Comparison of ENCODE assay signal across 9 cellular contexts in the genomic region with DNA sequence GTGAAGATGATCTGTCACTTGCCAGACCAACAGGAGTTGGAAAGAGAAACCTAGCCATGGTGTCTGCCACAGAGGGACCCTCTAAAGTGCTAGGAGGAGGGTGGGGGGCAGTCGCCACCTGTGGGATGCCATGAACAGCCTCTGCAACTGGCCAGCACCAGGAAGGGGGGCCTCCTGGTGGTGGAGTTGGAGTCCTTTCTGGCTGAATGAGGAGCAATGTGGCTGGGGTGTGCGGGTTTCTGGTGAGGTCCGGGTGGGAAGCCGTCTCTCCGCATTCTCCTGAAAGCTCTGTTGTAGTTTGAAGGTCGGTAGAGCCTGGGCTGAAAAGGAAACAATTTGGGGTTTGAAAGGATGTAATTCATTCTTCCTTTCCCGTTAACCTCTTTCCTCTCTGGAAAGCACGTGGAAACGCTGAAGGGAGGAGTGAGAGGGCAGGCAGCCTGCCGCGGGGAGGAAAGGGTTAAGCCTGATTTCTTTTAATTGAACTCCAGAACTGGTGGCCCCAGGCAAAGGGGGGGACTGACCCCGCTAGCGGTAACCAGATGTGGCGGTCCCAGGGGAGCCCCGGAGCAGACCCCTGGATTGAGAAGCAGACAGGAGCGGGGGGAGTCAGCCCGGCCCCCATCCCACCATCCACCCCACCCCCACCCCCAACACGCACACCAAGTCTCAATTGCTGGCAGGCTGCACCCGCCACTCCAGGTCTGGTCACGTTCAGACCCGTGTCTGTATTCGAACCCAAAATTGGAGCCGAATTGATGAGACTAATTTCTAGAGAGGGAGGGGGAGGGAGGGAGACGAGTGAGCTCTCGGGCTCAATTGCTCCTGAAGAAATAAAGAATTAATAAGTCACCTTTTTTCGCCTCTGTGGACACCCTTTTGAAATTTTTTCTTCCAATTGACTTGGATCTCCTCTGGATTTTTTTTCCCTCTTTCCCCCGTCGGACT. TPM values are rescaled to one million over a fixed set of nuclear protein-coding genes. Genes with fewer than 3 reads are reported as not detected.
DNase-seq lines count a peak whose midpoint lies in the region; ATAC-seq and TF ChIP-seq lines count a peak whose summit lies in the region.
"Had no signal": no experiment of that assay in that cellular context is flagged by ENCODE, and none has a peak within 500 bp of the region (broad histone marks: within the 10 kb centered on the region; RNA-seq: fewer than 3 reads in every experiment).

No MANE protein-coding gene starts in this region.

- H3K4me3 ChIP-seq in iPS-18c (ENCODE audit: insufficient read depth, low read depth, low read length) (peak overlapping the region; percentile 15; the same call in 1 of the 2 replicates), stomach (peak overlapping the region; percentile 56 to 66 (median 60))

- H3K27me3 ChIP-seq in stomach: peaks cover 7 to 100% (median 80%) of the 10 kb centered on the region in 3 donors

- no peak for TF ChIP-seq POLR2A in stomach (IDR thresholded peaks at IDR 0.05)

- H3K27me3 Mint-ChIP-seq in T-helper 1 cell treated with Interleukin-12 subunit alpha and Interleukin-12 subunit beta and Interleukin-4 antibody, amounts not matched to agents 30 μg/mL and 1 μg/mL, for 36 hours (ENCODE audit: low read depth): peaks cover 52% of the 10 kb centered on the region
- H3K27me3 Mint-ChIP-seq in activated T-helper 17 cell treated with anti-CD3 and anti-CD28 coated beads, Interleukin-2, amount 50 U/mL, for 72 hours: peaks cover 8% of the 10 kb centered on the region

- ATAC-seq in activated T-helper 17 cell treated with anti-CD3 and anti-CD28 coated beads, Interleukin-2, amount 50 U/mL, for 72 hours (replicated peaks): no peak

- peaks cover 31% of the 10 kb centered on the region for H3K4me1 Mint-ChIP-seq in T-helper 1 cell treated with Interleukin-12 subunit alpha and Interleukin-12 subunit beta and Interleukin-4 antibody, amounts not matched to agents 30 μg/mL and 1 μg/mL, for 36 hours (ENCODE audit: low read depth)
- peaks cover 14% of the 10 kb centered on the region for H3K4me1 Mint-ChIP-seq in activated T-helper 17 cell treated with anti-CD3 and anti-CD28 coated beads, Interleukin-2, amount 50 U/mL, for 72 hours

- H3K4me1 ChIP-seq in stomach: peaks cover 27 to 82% (median 58%) of the 10 kb centered on the region in 4 donors

- H3K27ac Mint-ChIP-seq in T-helper 1 cell treated with Interleukin-12 subunit alpha and Interleukin-12 subunit beta and Interleukin-4 antibody, amounts not matched to agents 30 μg/mL and 1 μg/mL, for 36 hours: peak overlapping the region; percentile 57
- peak overlapping the region; percentile 92 for H3K27ac Mint-ChIP-seq in activated T-helper 17 cell treated with anti-CD3 and anti-CD28 coated beads, Interleukin-2, amount 50 U/mL, for 72 hours

- peaks cover 8% of the 10 kb centered on the region for H3K36me3 Mint-ChIP-seq in T-helper 1 cell treated with Interleukin-12 subunit alpha and Interleukin-12 subunit beta and Interleukin-4 antibody, amounts not matched to agents 30 μg/mL and 1 μg/mL, for 36 hours (ENCODE audit: low read depth)
- H3K36me3 Mint-ChIP-seq in activated T-helper 17 cell treated with anti-CD3 and anti-CD28 coated beads, Interleukin-2, amount 50 U/mL, for 72 hours (ENCODE audit: low read depth): peaks cover 24% of the 10 kb centered on the region

- H3K9me3 ChIP-seq in iPS-18c (ENCODE audit: control insufficient read depth, insufficient read depth, low read length) (peaks cover 5% of the 10 kb centered on the region), stomach (no peaks in the 10 kb centered on the region)

- intact Hi-C loops in stomach (cut with DNase I; ENCODE audit: low total_unique reads): no loop called here

- DNase-seq in T-helper 1 cell (no peak), stomach (no peak), GOT3 (lab: John Stamatoyannopoulos, UW) (no peak), NCI-H2171 (lab: John Stamatoyannopoulos, UW) (no peak), amniotic stem cell (lab: John Stamatoyannopoulos, UW) (no peak)

- no peaks in the 10 kb centered on the region for H3K9me3 Mint-ChIP-seq in T-helper 1 cell treated with Interleukin-12 subunit alpha and Interleukin-12 subunit beta and Interleukin-4 antibody, amounts not matched to agents 30 μg/mL and 1 μg/mL, for 36 hours
- H3K9me3 Mint-ChIP-seq in activated T-helper 17 cell treated with anti-CD3 and anti-CD28 coated beads, Interleukin-2, amount 50 U/mL, for 72 hours: no peaks in the 10 kb centered on the region

- H3K4me3 Mint-ChIP-seq in T-helper 1 cell treated with Interleukin-12 subunit alpha and Interleukin-12 subunit beta and Interleukin-4 antibody, amounts not matched to agents 30 μg/mL and 1 μg/mL, for 36 hours: peak overlapping the region; percentile 73
- H3K4me3 Mint-ChIP-seq in activated T-helper 17 cell treated with anti-CD3 and anti-CD28 coated beads, Interleukin-2, amount 50 U/mL, for 72 hours: peak overlapping the region; percentile 82

- 11 to 15% (median 14%) methylated on average over 21 to 28 of the region's 28 CpGs for WGBS in stomach, 5 donors

- no peak for TF ChIP-seq EP300 in stomach (IDR thresholded peaks at IDR 0.05)

- H3K36me3 ChIP-seq in stomach: no peaks in the 10 kb centered on the region

- TF ChIP-seq CTCF in stomach (IDR thresholded peaks at IDR 0.05): no peak

- peak overlapping the region in 4 of 5 donors; percentile 86 to 94 (median 90) for H3K27ac ChIP-seq in stomach
- H3K27ac ChIP-seq: C4-2B had no signal

RNA-seq across cellular contexts. Expression of a gene that starts 1.8 kb away (rescaled TPM):
- 10 to 100 TPM; 55.6 to 73.4 TPM for total RNA-seq in activated T-helper 17 cell treated with anti-CD3 and anti-CD28 coated beads, Interleukin-2, amount 50 U/mL, for 72 hours
- 10 to 100 TPM in 3 of 5 donors, 1 to 10 TPM in 1, under 1 TPM in 1; 0.87 to 39.7 (median 13.0) TPM for total RNA-seq in stomach
- polyA plus RNA-seq in stomach: 1 to 10 TPM; 2.4 to 4.0 (median 3.6) TPM
